ENCODE assay signal across 28 cellular contexts in the genomic region with DNA sequence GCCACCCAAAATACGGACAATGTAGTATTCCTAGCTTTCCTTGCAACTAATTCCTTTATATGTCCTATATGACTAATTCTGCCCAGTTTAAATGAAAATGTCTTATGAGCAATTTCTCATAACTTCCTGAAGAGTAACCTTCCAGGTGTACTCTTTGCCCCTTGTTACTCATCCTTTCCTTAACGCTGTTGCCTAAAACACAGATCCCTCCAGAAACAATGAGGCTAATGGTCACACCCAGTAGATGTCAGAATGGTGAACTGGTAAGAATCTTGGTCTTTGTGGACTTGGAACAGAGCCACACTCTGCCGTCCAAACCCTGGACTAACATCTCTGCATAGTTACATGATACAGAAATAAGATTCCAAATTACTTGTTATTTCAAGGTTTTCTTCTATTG.
A peak's percentile ranks its signal among the peaks of the same experiment; 100 is the strongest.
DNase-seq lines count a peak whose midpoint lies in the region; ATAC-seq and TF ChIP-seq lines count a peak whose summit lies in the region.
"Had no signal": no experiment of that assay in that cellular context is flagged by ENCODE, and none has a peak within 500 bp of the region (broad histone marks: within the 10 kb centered on the region; RNA-seq: fewer than 3 reads in every experiment).

No MANE protein-coding gene starts in this region.

- peak overlapping the region; percentile 46 for H2AFZ ChIP-seq in mammary epithelial cell (ENCODE audit: low read depth, low read length)

- DNase-seq in MCF 10A (ENCODE audit: unreplicated experiment) = peak; percentile 79
- no peak for DNase-seq in breast epithelium (ENCODE audit: low spot score in 2 of 2)
- DNase-seq in mammary epithelial cell = peak; percentile 94
- DNase-seq in fibroblast of pulmonary artery (ENCODE audit: low read depth) = peak; percentile 12
- no peak for DNase-seq in NCI-H524 (lab: John Stamatoyannopoulos, UW)
- no peak for DNase-seq in NCI-H1048 (lab: John Stamatoyannopoulos, UW)
- DNase-seq: 8988T; ACHN; BE2C; Calu3; CD8-positive, alpha-beta memory T cell; DMS79 treated with DMSO at 0.1 percent for 48 hours; GF-D8; GOT3; IMR-90; KG1; NCI-H1092; NCI-H1417 treated with DMSO at 0.1 percent for 48 hours; NCI-H1694 treated with DMSO at 0.1 percent for 48 hours; NCI-H2081; NCI-H345; NCI-H510A treated with DMSO at 0.1 percent for 48 hours; NCI-H748 treated with DMSO at 0.1 percent for 48 hours; Right ventricle myocardium superior; SW 1271 had no signal

- peak overlapping the region; percentile 52 for H3K4me2 ChIP-seq in mammary epithelial cell (ENCODE audit: insufficient read depth, low read depth, low read length)

- in situ Hi-C loops in mammary epithelial cell (cut with MboI; ENCODE audit: low sequenced_read_pairs in 2 of 2) = no loop called here

- H3K4me3 Mint-ChIP-seq in MCF 10A (ENCODE audit: unreplicated experiment) = no peak overlapping the region
- H3K4me3 Mint-ChIP-seq: CD14-positive monocyte; CD8-positive, alpha-beta memory T cell had no signal

- H3K27me3 ChIP-seq in breast epithelium = no peaks in the 10 kb centered on the region
- H3K27me3 ChIP-seq in mammary epithelial cell (ENCODE audit: insufficient read depth, low read length) = no peaks in the 10 kb centered on the region
- H3K27me3 ChIP-seq: BE2C had no signal

- POLR2A ChIA-PET in MCF 10A (lab: Yijun Ruan, JAX) = interaction anchor here (1.2 kb wide), 1 partner anchor 9 kb away, joined by 3 read pairs; no protein-coding TSS in a partner anchor

- intact Hi-C loops in MCF 10A (cut with micrococcal nuclease) (loop anchor here (10.0 kb wide), 1 partner anchor 278 kb away; no protein-coding TSS in a partner anchor), breast epithelium (cut with DNase I; ENCODE audit: low total_unique reads) (no loop called here), mammary epithelial cell (cut with micrococcal nuclease) (no loop called here)

- no peaks in the 10 kb centered on the region for H3K36me3 ChIP-seq in breast epithelium
- H3K36me3 ChIP-seq in mammary epithelial cell (ENCODE audit: insufficient read depth, low read length) = no peaks in the 10 kb centered on the region
- H3K36me3 ChIP-seq: BE2C, HAP-1 had no signal

- peaks cover 16% of the 10 kb centered on the region for H3K4me1 Mint-ChIP-seq in MCF 10A (ENCODE audit: insufficient read depth, unreplicated experiment)
- H3K4me1 Mint-ChIP-seq: CD14-positive monocyte; CD8-positive, alpha-beta memory T cell had no signal

- H3K4me1 ChIP-seq in breast epithelium (no peaks in the 10 kb centered on the region), mammary epithelial cell (ENCODE audit: insufficient read depth, low read length) (peaks cover 33% of the 10 kb centered on the region)
- H3K4me1 ChIP-seq: BE2C had no signal

- H3K4me3 ChIP-seq in breast epithelium (no peak overlapping the region), mammary epithelial cell (replicated peaks in 1 of 3; ENCODE audit: insufficient read depth in 1 of 3, low read depth in 2 of 3, low read length in 3 of 3) (no peak overlapping the region), fibroblast of pulmonary artery (replicated peaks; ENCODE audit: low read depth, low read length) (no peak overlapping the region)
- H3K4me3 ChIP-seq: HAP-1 had no signal

- dilution Hi-C loops in mammary epithelial cell (cut with HindIII; ENCODE audit: low sequenced_read_pairs) = no loop called here

- BruUV-seq in MCF 10A (replicated peaks; lab: Mats Ljungman, UMichigan) (no TSS peak), mammary epithelial cell (replicated peaks; lab: Mats Ljungman, UMichigan) (no TSS peak)

- H3K27ac Mint-ChIP-seq in MCF 10A (ENCODE audit: low read depth, unreplicated experiment) = no peak overlapping the region
- H3K27ac Mint-ChIP-seq: CD14-positive monocyte; CD8-positive, alpha-beta memory T cell had no signal

- H3K9me3 ChIP-seq in breast epithelium = no peaks in the 10 kb centered on the region
- H3K9me3 ChIP-seq in mammary epithelial cell (replicated peaks; ENCODE audit: insufficient read depth, low read length) = no peaks in the 10 kb centered on the region
- H3K9me3 ChIP-seq: BE2C, HAP-1 had no signal

- H4K20me1 ChIP-seq in mammary epithelial cell (ENCODE audit: insufficient read depth, low read length) = no peaks in the 10 kb centered on the region

- H3K9me3 Mint-ChIP-seq in MCF 10A (ENCODE audit: unreplicated experiment) = no peaks in the 10 kb centered on the region

- H3K36me3 Mint-ChIP-seq in MCF 10A (ENCODE audit: insufficient read depth, unreplicated experiment) = no peaks in the 10 kb centered on the region
- H3K36me3 Mint-ChIP-seq: CD14-positive monocyte; CD8-positive, alpha-beta memory T cell had no signal

- no peak for ATAC-seq in GM18519 (IDR thresholded peaks at IDR 0.05; ENCODE audit: low FRiP score, unreplicated experiment)

- WGBS in mammary epithelial cell (ENCODE audit: low coverage, missing lambda C conversion rate) = 9% methylated on average over 3 of the region's 3 CpGs

- H3K79me2 ChIP-seq in mammary epithelial cell (ENCODE audit: insufficient read depth, low read length) = no peaks in the 10 kb centered on the region

- H3K27ac ChIP-seq in breast epithelium (no peak overlapping the region), mammary epithelial cell (ENCODE audit: insufficient read depth, low read depth, low read length) (peak overlapping the region; percentile 81)

- CTCF ChIA-PET in MCF 10A (lab: Yijun Ruan, JAX) = interaction anchor here (0.6 to 1.4 kb wide), 4 partner anchors 44 to 938 kb away, joined by 3 read pairs; no protein-coding TSS in a partner anchor
- CTCF ChIA-PET in mammary epithelial cell (lab: Charles Lee; ENCODE audit: low non-redundant PET) = no interaction called here

- H3K9ac ChIP-seq in mammary epithelial cell (ENCODE audit: insufficient read depth, low read length) = no peak overlapping the region

- no peaks in the 10 kb centered on the region for H3K27me3 Mint-ChIP-seq in MCF 10A (ENCODE audit: insufficient read depth, unreplicated experiment)
- H3K27me3 Mint-ChIP-seq: CD8-positive, alpha-beta memory T cell had no signal

- TF ChIP-seq POLR2A in breast epithelium (IDR thresholded peaks at IDR 0.05) = no peak

- TF ChIP-seq CTCF in MCF 10A (IDR thresholded peaks at IDR 0.05; ENCODE audit: unreplicated experiment) (no peak), breast epithelium (IDR thresholded peaks at IDR 0.05) (no peak), mammary epithelial cell (conservative IDR thresholded peaks at IDR 0.05 in 1 of 2, IDR thresholded peaks at IDR 0.05 in 1 of 2; ENCODE audit: extremely low read depth in 1 of 2, insufficient read depth in 1 of 2, low read depth in 1 of 2, low read length in 2 of 2) (no peak), fibroblast of pulmonary artery (IDR thresholded peaks at IDR 0.05; ENCODE audit: low read length, missing control alignments) (no peak)

Comparison
In these comparisons a context has a peak if more than half of its experiments do, and no peak if none do; other contexts are left out.
1. DNase-seq: peak in MCF 10A (single experiment), mammary epithelial cell (single experiment) and fibroblast of pulmonary artery (single experiment); none in breast epithelium (0 of 2), NCI-H524 (0 of 2) and NCI-H1048 (single experiment).